In genomic region chr15:80776420-80777045, GRCh38 we compare ENCODE assay signal across 7 cellular contexts. TPM values are rescaled to one million over a fixed set of nuclear protein-coding genes. Genes with fewer than 3 reads are reported as not detected.
DNase-seq lines count a peak whose midpoint lies in the region; ATAC-seq, FAIRE-seq and TF ChIP-seq lines count a peak whose summit lies in the region.

No MANE protein-coding gene starts in this region.

- H3K36me3 Mint-ChIP-seq in activated B cell treated with CpG ODN at 0.5 μM for 24 hours (ENCODE audit: low read depth): no peaks in the 10 kb centered on the region

- POLR2A ChIA-PET in activated B cell treated with CpG ODN at 0.5 μM for 24 hours (lab: Charles Lee): no interaction called here

- no peak overlapping the region for H3K27ac Mint-ChIP-seq in activated B cell treated with CpG ODN at 0.5 μM for 24 hours

- no peaks in the 10 kb centered on the region for H3K9me3 Mint-ChIP-seq in activated B cell treated with CpG ODN at 0.5 μM for 24 hours

- H3K36me3 ChIP-seq in kidney epithelial cell (ENCODE audit: control insufficient read depth, insufficient read depth, low read length): no peaks in the 10 kb centered on the region

- ATAC-seq in activated B cell treated with CpG ODN at 0.5 μM for 24 hours (ENCODE audit: low read depth): peak; percentile 62
- ATAC-seq in HG03139 (IDR thresholded peaks at IDR 0.05; ENCODE audit: unreplicated experiment): no peak

- peak; percentile 48 for DNase-seq in GM12892 (ENCODE audit: insufficient read length)
- peak; percentile 30 for DNase-seq in NCI-H2029 treated with DMSO at 0.1 percent for 48 hours (lab: John Stamatoyannopoulos, UW)
- DNase-seq in activated B cell treated with CpG ODN at 0.5 μM for 24 hours: peak; percentile 27
- peak; percentile 35 for DNase-seq in central memory CD4-positive, alpha-beta T cell
- peak; percentile 23 for DNase-seq in kidney epithelial cell (ENCODE audit: low read depth)
- DNase-seq in stimulated activated CD4-positive, alpha-beta T cell treated with anti-CD3 and anti-CD28 coated beads, Interleukin-2, amount 100 ng/mL, for 4 hours (ENCODE audit: low read depth): peak; percentile 41

- peak; percentile 88 for FAIRE-seq in GM12892 (lab: Jason Lieb, UNC)

- H3K27me3 ChIP-seq in kidney epithelial cell (ENCODE audit: control insufficient read depth, insufficient read depth, low read length): peaks cover 26% of the 10 kb centered on the region

- no peak for TF ChIP-seq CTCF in activated B cell treated with CpG ODN at 0.5 μM for 24 hours (IDR thresholded peaks at IDR 0.05)
- peak; percentile 90 for TF ChIP-seq CTCF in kidney epithelial cell (IDR thresholded peaks at IDR 0.05; ENCODE audit: insufficient read depth, low read length, poor library complexity, severe bottlenecking)

- peaks cover 8% of the 10 kb centered on the region for H3K4me1 Mint-ChIP-seq in activated B cell treated with CpG ODN at 0.5 μM for 24 hours

- CTCF ChIA-PET in activated B cell treated with CpG ODN at 0.5 μM for 24 hours (lab: Charles Lee): interaction anchor here (0.5 to 4.1 kb wide), 20 partner anchors 9 to 490 kb away, joined by 3 to 54 read pairs (median 3); no protein-coding TSS in a partner anchor

- H3K27me3 Mint-ChIP-seq in activated B cell treated with CpG ODN at 0.5 μM for 24 hours: peaks cover 24% of the 10 kb centered on the region

- intact Hi-C loops in activated B cell treated with CpG ODN at 0.5 μM for 24 hours (cut with micrococcal nuclease): loop anchor here (1.0 to 5.0 kb wide), 2 partner anchors 209 to 491 kb away; no protein-coding TSS in a partner anchor

- no peak for TF ChIP-seq POLR2A in GM12892 (IDR thresholded peaks at IDR 0.05; ENCODE audit: low read depth, low read length)

- no peak overlapping the region for H3K4me3 Mint-ChIP-seq in activated B cell treated with CpG ODN at 0.5 μM for 24 hours

- H3K4me3 ChIP-seq in kidney epithelial cell (ENCODE audit: low read depth, low read length): no peak overlapping the region

RNA-seq across cellular contexts. Expression of gene CEMIP, which starts 2.6 kb away (rescaled TPM):
- polyA plus RNA-seq in GM12892 (2012; ENCODE audit: missing spikeins): 0.87 TPM
- total RNA-seq in activated B cell treated with CpG ODN at 0.5 μM for 24 hours: 0.51 TPM in 1 of 2 replicates, not detected in the other
- total RNA-seq in kidney epithelial cell: under 0.01 and 0.07 TPM in 2 replicates
